9 cellular contexts compared by ENCODE assay signal in genomic region chr22:46115755-46116490, GRCh38. TPM values are rescaled to one million over a fixed set of nuclear protein-coding genes. Genes with fewer than 3 reads are reported as not detected.
DNase-seq lines count a peak whose midpoint lies in the region; ATAC-seq and TF ChIP-seq lines count a peak whose summit lies in the region.
"Had no signal": no experiment of that assay in that cellular context is flagged by ENCODE, and none has a peak within 500 bp of the region (broad histone marks: within the 10 kb centered on the region; RNA-seq: fewer than 3 reads in every experiment).

No MANE protein-coding gene starts in this region.

- H3K9me3 ChIP-seq in liver (ENCODE audit: control insufficient read depth in 4 of 4, low read length in 3 of 4): no peaks in the 10 kb centered on the region

- no peak for DNase-seq in NCI-H1092 treated with DMSO at 0.1 percent for 48 hours (lab: John Stamatoyannopoulos, UW)
- DNase-seq in kidney glomerular epithelial cell (lab: John Stamatoyannopoulos, UW): no peak
- no peak for DNase-seq in NCI-H146 treated with DMSO at 0.1 percent for 48 hours (lab: John Stamatoyannopoulos, UW; ENCODE audit: unreplicated experiment)
- DNase-seq in progenitor cell of endocrine pancreas (ENCODE audit: low spot score, unreplicated experiment): no peak

- no peak overlapping the region for H3K27ac Mint-ChIP-seq in progenitor cell of endocrine pancreas
- H3K27ac Mint-ChIP-seq: activated naive CD8-positive, alpha-beta T cell had no signal

- H3K4me1 ChIP-seq in liver (ENCODE audit: control insufficient read depth in 4 of 4, insufficient read depth in 4 of 4, low read length in 3 of 4): peaks cover 0 to 35% (median 16%) of the 10 kb centered on the region in 4 donors

- no peak overlapping the region for H3K4me3 ChIP-seq in liver (ENCODE audit: low read depth in 1 of 3, low read length in 3 of 3)

- H3K9ac ChIP-seq in liver (ENCODE audit: low read depth in 1 of 2, low read length in 2 of 2): no peak overlapping the region

- no peak overlapping the region for H3K4me3 Mint-ChIP-seq in progenitor cell of endocrine pancreas (ENCODE audit: low read depth)
- H3K4me3 Mint-ChIP-seq: activated naive CD8-positive, alpha-beta T cell had no signal

- H3K27ac ChIP-seq in cingulate gyrus (ENCODE audit: low read depth, low read length) (peak overlapping the region; percentile 54), liver (ENCODE audit: low read depth in 1 of 2, low read length in 2 of 2) (peak overlapping the region; percentile 33 to 40), temporal lobe (ENCODE audit: low read depth, low read length) (peak overlapping the region; percentile 56)

- no peak for TF ChIP-seq CTCF in liver (IDR thresholded peaks at IDR 0.05; ENCODE audit: low read depth, low read length, missing input control)
- TF ChIP-seq CTCF in progenitor cell of endocrine pancreas (IDR thresholded peaks at IDR 0.05; ENCODE audit: unreplicated experiment): no peak

- peaks cover 0 to 7% (median 0%) of the 10 kb centered on the region in 4 donors for H3K36me3 ChIP-seq in liver (ENCODE audit: control insufficient read depth in 4 of 4, insufficient read depth in 3 of 4, low read depth in 1 of 4, low read length in 3 of 4)

- no peaks in the 10 kb centered on the region for H3K4me1 Mint-ChIP-seq in progenitor cell of endocrine pancreas (ENCODE audit: low read depth)

- no peaks in the 10 kb centered on the region for H3K9me3 Mint-ChIP-seq in progenitor cell of endocrine pancreas (ENCODE audit: low read depth)

- H3K36me3 Mint-ChIP-seq in progenitor cell of endocrine pancreas (ENCODE audit: insufficient read depth): no peaks in the 10 kb centered on the region
- H3K36me3 Mint-ChIP-seq: activated naive CD8-positive, alpha-beta T cell had no signal

- no peaks in the 10 kb centered on the region for H3K27me3 ChIP-seq in liver (ENCODE audit: control insufficient read depth in 4 of 4, insufficient read depth in 4 of 4, low read length in 3 of 4)

- H3K27me3 Mint-ChIP-seq in progenitor cell of endocrine pancreas: peaks cover 5% of the 10 kb centered on the region
- H3K27me3 Mint-ChIP-seq: activated naive CD8-positive, alpha-beta T cell had no signal

- peak; percentile 13 for ATAC-seq in HG03432 (IDR thresholded peaks at IDR 0.05; ENCODE audit: unreplicated experiment)

- WGBS in liver: 56% methylated on average over 23 of the region's 23 CpGs

- no peak for TF ChIP-seq RAD21 in liver (IDR thresholded peaks at IDR 0.05)

TF ChIP-seq in liver, 16 proteins besides CTCF, POLR2A, EP300 and RAD21:
- TF ChIP-seq JUND (IDR thresholded peaks at IDR 0.05) (no peak), MAX (IDR thresholded peaks at IDR 0.05) (no peak), TAF1 (conservative IDR thresholded peaks at IDR 0.05) (no peak), SP1 (IDR thresholded peaks at IDR 0.05) (no peak), FOXA1 (IDR thresholded peaks at IDR 0.05) (no peak), ZBTB33 (IDR thresholded peaks at IDR 0.05) (no peak), RXRA (IDR thresholded peaks at IDR 0.05) (no peak), REST (IDR thresholded peaks at IDR 0.05) (no peak), ATF3 (IDR thresholded peaks at IDR 0.05) (no peak), HNF4G (IDR thresholded peaks at IDR 0.05) (no peak), FOXA2 (IDR thresholded peaks at IDR 0.05) (no peak), EGR1 (IDR thresholded peaks at IDR 0.05; ENCODE audit: low read depth in 2 of 2) (no peak), YY1 (IDR thresholded peaks at IDR 0.05) (no peak), GABPA (IDR thresholded peaks at IDR 0.05 in 1 of 2, conservative IDR thresholded peaks at IDR 0.05 in 1 of 2) (no peak)

RNA-seq across cellular contexts. Expression of gene PPARA, which starts 34.4 kb away (rescaled TPM):
- total RNA-seq in liver (10 to 100 TPM; 47.5 to 78.8 TPM), temporal lobe (4.9 TPM), progenitor cell of endocrine pancreas (33.5 and 33.6 TPM in 2 replicates)
- polyA plus RNA-seq in liver: 10 to 100 TPM; 31.2 to 35.1 TPM
